ENCODE assay signal across 1 cellular context in genomic region chr15:90901799-90902655, GRCh38.
TF ChIP-seq lines count a peak whose summit lies in the region.

No MANE protein-coding gene starts in this region.

TF ChIP-seq in HEK293, 187 proteins besides CTCF, POLR2A, EP300 and RAD21 (continued from another document):
- TF ChIP-seq ZNF692 (tag by site-specific recombination; IDR thresholded peaks at IDR 0.05), result peak; percentile 61; the same call in 1 of the 2 replicates
- peak; percentile 85 for TF ChIP-seq ZSCAN30 (tag by site-specific recombination; IDR thresholded peaks at IDR 0.05)
- no peak for TF ChIP-seq ZNF768 (tag by site-specific recombination; IDR thresholded peaks at IDR 0.05)
- 0 out of 2 replicates have a peak, but pooled peaks have one; percentile 10 for TF ChIP-seq ZNF10 (tag by site-specific recombination; IDR thresholded peaks at IDR 0.05)
- peak; percentile 80 for TF ChIP-seq ZBTB17 (tag by site-specific recombination; IDR thresholded peaks at IDR 0.05)
- TF ChIP-seq ZNF701 (tag by site-specific recombination; IDR thresholded peaks at IDR 0.05), result no peak
- peak; percentile 74 for TF ChIP-seq ZXDB (tag by site-specific recombination; IDR thresholded peaks at IDR 0.05)
- no peak for TF ChIP-seq ZNF555 (tag by site-specific recombination; conservative IDR thresholded peaks at IDR 0.05)
- no peak for TF ChIP-seq ZNF785 (tag by site-specific recombination; IDR thresholded peaks at IDR 0.05)
- no peak for TF ChIP-seq ELK4 (IDR thresholded peaks at IDR 0.05; ENCODE audit: borderline replicate concordance, low read depth, low read length)
